In genomic region chr17:64060331-64060730, GRCh38 we compare ENCODE assay signal across 1 cellular context.
TF ChIP-seq lines count a peak whose summit lies in the region.

No MANE protein-coding gene starts in this region.

TF ChIP-seq in WTC11, 78 proteins besides CTCF, POLR2A, EP300 and RAD21 (continued from another document):
- TF ChIP-seq ZNF425 (CRISPR knock-in tag; conservative IDR thresholded peaks at IDR 0.05) (no peak), E2F1 (CRISPR knock-in tag; IDR thresholded peaks at IDR 0.05) (no peak), ATF1 (CRISPR knock-in tag; IDR thresholded peaks at IDR 0.05) (no peak), ZNF512 (CRISPR knock-in tag; IDR thresholded peaks at IDR 0.05; ENCODE audit: borderline replicate concordance) (no peak), NFYB (CRISPR knock-in tag; conservative IDR thresholded peaks at IDR 0.05; ENCODE audit: low read depth) (no peak), FOXK1 (CRISPR knock-in tag; IDR thresholded peaks at IDR 0.05) (no peak), GTF2I (CRISPR knock-in tag; conservative IDR thresholded peaks at IDR 0.05) (no peak), CBFB (CRISPR knock-in tag; IDR thresholded peaks at IDR 0.05; ENCODE audit: low read depth) (no peak), IRF2 (CRISPR knock-in tag; IDR thresholded peaks at IDR 0.05; ENCODE audit: borderline replicate concordance, low read depth) (no peak), CDX4 (CRISPR knock-in tag; IDR thresholded peaks at IDR 0.05; ENCODE audit: borderline replicate concordance) (no peak), NFATC4 (CRISPR knock-in tag; IDR thresholded peaks at IDR 0.05) (no peak), ZNF121 (CRISPR knock-in tag; IDR thresholded peaks at IDR 0.05) (no peak), ZNF138 (CRISPR knock-in tag; conservative IDR thresholded peaks at IDR 0.05) (no peak), STAT6 (CRISPR knock-in tag; conservative IDR thresholded peaks at IDR 0.05; ENCODE audit: low read depth) (no peak), NR3C1 (CRISPR knock-in tag; conservative IDR thresholded peaks at IDR 0.05; ENCODE audit: low read depth) (no peak), ZNF219 (CRISPR knock-in tag; IDR thresholded peaks at IDR 0.05; ENCODE audit: borderline replicate concordance) (no peak)
